Comparison of ENCODE assay signal across 25 cellular contexts in the genomic region with DNA sequence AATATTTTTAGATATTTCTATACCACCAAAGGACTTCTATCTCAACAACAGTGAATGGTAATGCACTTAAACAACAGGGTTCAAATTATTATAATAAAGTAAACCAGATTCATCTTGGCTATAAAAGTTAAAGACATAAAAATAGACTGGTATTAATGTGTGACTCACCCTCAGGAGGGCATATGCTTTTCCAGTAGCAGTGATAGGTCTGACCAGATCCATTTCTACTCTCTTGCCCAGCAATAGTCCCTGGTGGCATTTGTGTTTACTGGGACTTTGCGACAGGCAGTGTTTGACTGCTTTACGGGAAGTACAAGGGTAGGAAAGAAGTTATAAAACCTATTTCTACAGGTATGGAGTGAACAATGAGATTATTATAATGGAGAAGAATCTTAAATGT.
"Had no signal": no experiment of that assay in that cellular context is flagged by ENCODE, and none has a peak within 500 bp of the region (broad histone marks: within the 10 kb centered on the region; RNA-seq: fewer than 3 reads in every experiment).

No MANE protein-coding gene starts in this region.

- H3K9me3 ChIP-seq: esophagus muscularis mucosa, lower lobe of right lung, mucosa of descending colon, right atrium auricular region, tibial nerve had no signal

- H3K36me3 Mint-ChIP-seq: activated CD8-positive, alpha-beta memory T cell treated with anti-CD3 and anti-CD28 coated beads, Interleukin-2, amount 10 ng/mL, durations not matched to agents 7 days and 5 days; activated naive CD4-positive, alpha-beta T cell treated with anti-CD3 and anti-CD28 coated beads, Interleukin-2, amount 10 ng/mL, durations not matched to agents 7 days and 5 days; immature natural killer cell; naive B cell; T-cell had no signal

- H3K9me3 Mint-ChIP-seq: activated CD8-positive, alpha-beta T cell treated with anti-CD3 and anti-CD28 coated beads for 36 hours; activated naive CD4-positive, alpha-beta T cell treated with anti-CD3 and anti-CD28 coated beads, Interleukin-2, amount 10 ng/mL, durations not matched to agents 7 days and 5 days; immature natural killer cell; naive B cell; neural crest cell; stimulated activated naive CD8-positive, alpha-beta T cell treated with anti-CD3 and anti-CD28 coated beads, Interleukin-15, Interleukin-2, amounts not matched to agents 100 ng/mL and 50 ng/mL, for 24 hours; T-cell; T-helper 2 cell treated with Interferon-gamma antibody and Interleukin-4, amounts not matched to agents 5 μg/mL and 100 μg/mL, for 36 hours had no signal

- H3K79me2 ChIP-seq: hepatocyte had no signal

- H3K4me1 ChIP-seq: lower lobe of right lung had no signal

- H3K4me3 ChIP-seq: cardiac muscle cell, esophagus muscularis mucosa, hepatocyte, lower lobe of right lung, mucosa of descending colon, right atrium auricular region, tibial nerve had no signal

- H3K4me2 ChIP-seq: hepatocyte had no signal

- H3K27me3 ChIP-seq: esophagus muscularis mucosa, hepatocyte, right atrium auricular region, tibial nerve had no signal

- H3K27ac Mint-ChIP-seq: activated CD4-positive, alpha-beta T cell treated with anti-CD3 and anti-CD28 coated beads, Interleukin-2, amount 10 ng/mL, durations not matched to agents 7 days and 5 days; activated CD8-positive, alpha-beta memory T cell treated with anti-CD3 and anti-CD28 coated beads, Interleukin-2, amount 10 ng/mL, durations not matched to agents 7 days and 5 days; activated CD8-positive, alpha-beta T cell treated with anti-CD3 and anti-CD28 coated beads for 36 hours; activated naive CD4-positive, alpha-beta T cell treated with anti-CD3 and anti-CD28 coated beads, Interleukin-2, amount 10 ng/mL, durations not matched to agents 7 days and 5 days; immature natural killer cell; stimulated activated naive CD8-positive, alpha-beta T cell treated with anti-CD3 and anti-CD28 coated beads, Interleukin-15, Interleukin-2, amounts not matched to agents 100 ng/mL and 50 ng/mL, for 24 hours; T-cell; T-helper 2 cell treated with Interferon-gamma antibody and Interleukin-4, amounts not matched to agents 5 μg/mL and 100 μg/mL, for 36 hours had no signal

- DNase-seq: activated CD4-positive, alpha-beta T cell treated with anti-CD3 and anti-CD28 coated beads, Interleukin-2, amount 10 ng/mL, durations not matched to agents 7 days and 5 days; activated CD4-positive, CD25-positive, alpha-beta regulatory T cell treated with anti-CD3 and anti-CD28 coated beads, Interleukin-2, amount 50 U/mL, for 72 hours; activated CD8-positive, alpha-beta memory T cell treated with anti-CD3 and anti-CD28 coated beads, Interleukin-2, amount 10 ng/mL, durations not matched to agents 7 days and 5 days; activated CD8-positive, alpha-beta T cell treated with anti-CD3 and anti-CD28 coated beads for 36 hours; activated effector memory CD4-positive, alpha-beta T cell treated with anti-CD3 and anti-CD28 coated beads, Interleukin-2, amount 50 U/mL, for 16 hours; activated naive CD4-positive, alpha-beta T cell treated with anti-CD3 and anti-CD28 coated beads, Interleukin-2, amount 10 ng/mL, durations not matched to agents 7 days and 5 days; activated T-cell treated with anti-CD3 and anti-CD28 coated beads for 4 hours; effector memory CD4-positive, alpha-beta T cell; immature natural killer cell; lower lobe of right lung; mesendoderm; mucosa of descending colon; naive B cell; occipital lobe; stimulated activated CD4-positive, alpha-beta T cell treated with anti-CD3 and anti-CD28 coated beads, Interleukin-12 subunit alpha, Interleukin-12 subunit beta, amount 100 ng/mL, for 4 hours; T-cell; WERI-Rb-1 had no signal

- H3K4me1 Mint-ChIP-seq: activated CD4-positive, alpha-beta T cell treated with anti-CD3 and anti-CD28 coated beads, Interleukin-2, amount 10 ng/mL, durations not matched to agents 7 days and 5 days; activated naive CD4-positive, alpha-beta T cell treated with anti-CD3 and anti-CD28 coated beads, Interleukin-2, amount 10 ng/mL, durations not matched to agents 7 days and 5 days; immature natural killer cell; T-cell had no signal

- H3K27me3 Mint-ChIP-seq: activated CD4-positive, alpha-beta T cell treated with anti-CD3 and anti-CD28 coated beads, Interleukin-2, amount 10 ng/mL, durations not matched to agents 7 days and 5 days; activated CD8-positive, alpha-beta memory T cell treated with anti-CD3 and anti-CD28 coated beads, Interleukin-2, amount 10 ng/mL, durations not matched to agents 7 days and 5 days; activated CD8-positive, alpha-beta T cell treated with anti-CD3 and anti-CD28 coated beads for 36 hours; activated naive CD4-positive, alpha-beta T cell treated with anti-CD3 and anti-CD28 coated beads, Interleukin-2, amount 10 ng/mL, durations not matched to agents 7 days and 5 days; naive B cell; stimulated activated naive CD8-positive, alpha-beta T cell treated with anti-CD3 and anti-CD28 coated beads, Interleukin-15, Interleukin-2, amounts not matched to agents 100 ng/mL and 50 ng/mL, for 24 hours had no signal

- H3K4me3 Mint-ChIP-seq: activated CD4-positive, alpha-beta T cell treated with anti-CD3 and anti-CD28 coated beads, Interleukin-2, amount 10 ng/mL, durations not matched to agents 7 days and 5 days; activated CD8-positive, alpha-beta memory T cell treated with anti-CD3 and anti-CD28 coated beads, Interleukin-2, amount 10 ng/mL, durations not matched to agents 7 days and 5 days; activated CD8-positive, alpha-beta T cell treated with anti-CD3 and anti-CD28 coated beads for 36 hours; activated naive CD4-positive, alpha-beta T cell treated with anti-CD3 and anti-CD28 coated beads, Interleukin-2, amount 10 ng/mL, durations not matched to agents 7 days and 5 days; immature natural killer cell; naive B cell; neural crest cell; stimulated activated naive CD8-positive, alpha-beta T cell treated with anti-CD3 and anti-CD28 coated beads, Interleukin-15, Interleukin-2, amounts not matched to agents 100 ng/mL and 50 ng/mL, for 24 hours; T-cell; T-helper 2 cell treated with Interferon-gamma antibody and Interleukin-4, amounts not matched to agents 5 μg/mL and 100 μg/mL, for 36 hours had no signal

- H3K36me3 ChIP-seq: cardiac muscle cell, esophagus muscularis mucosa, lower lobe of right lung, right atrium auricular region, tibial nerve, WERI-Rb-1 had no signal

- H2AFZ ChIP-seq: hepatocyte had no signal

- H3K27ac ChIP-seq: cardiac muscle cell, esophagus muscularis mucosa, hepatocyte, lower lobe of right lung, right atrium auricular region, tibial nerve, WERI-Rb-1 had no signal
